Comparison of ENCODE assay signal across 1 cellular context in genomic region chr9:127450831-127451680, GRCh38.
TF ChIP-seq lines count a peak whose summit lies in the region.

LRSAM1 (plus strand) TSS chr9:127451510; CDS start chr9:127454528, 3,018 bp downstream.
RPL12 (minus strand) TSS chr9:127451406; CDS start chr9:127451317, 89 bp downstream.

TF ChIP-seq in HepG2, 621 proteins besides CTCF, POLR2A, EP300 and RAD21 (continued from another document and continues in another):
- peak; percentile 28; the same call in 1 of the 2 replicates for TF ChIP-seq PRDM10 (CRISPR knock-in tag; IDR thresholded peaks at IDR 0.05; ENCODE audit: low read depth)
- no peak for TF ChIP-seq SRSF4 (IDR thresholded peaks at IDR 0.05; ENCODE audit: low read depth, low read length, poor library complexity, severe bottlenecking)
- TF ChIP-seq ZNF281 (CRISPR knock-in tag; IDR thresholded peaks at IDR 0.05; ENCODE audit: borderline replicate concordance) = peak; percentile 25; the same call in 1 of the 2 replicates
- TF ChIP-seq KMT2A (CRISPR knock-in tag; IDR thresholded peaks at IDR 0.05) = peak; percentile 90
- TF ChIP-seq ZNF326 (CRISPR knock-in tag; IDR thresholded peaks at IDR 0.05; ENCODE audit: borderline replicate concordance) = no peak
- 0 out of 2 replicates have a peak, but pooled peaks have one; percentile 14 for TF ChIP-seq ZNF317 (CRISPR knock-in tag; IDR thresholded peaks at IDR 0.05)
- TF ChIP-seq ZNF33A (CRISPR knock-in tag; IDR thresholded peaks at IDR 0.05; ENCODE audit: borderline replicate concordance) = no peak
- no peak for TF ChIP-seq ZNF12 (CRISPR knock-in tag; IDR thresholded peaks at IDR 0.05)
- no peak for TF ChIP-seq HNRNPUL1 (IDR thresholded peaks at IDR 0.05; ENCODE audit: low read depth, low read length)
- no peak; the same call in 1 of the 2 replicates for TF ChIP-seq SAFB2 (CRISPR knock-in tag; IDR thresholded peaks at IDR 0.05; ENCODE audit: borderline replicate concordance, low read depth)
- peak; percentile 97 for TF ChIP-seq DMAP1 (CRISPR knock-in tag; IDR thresholded peaks at IDR 0.05)
- TF ChIP-seq ZNF644 (CRISPR knock-in tag; IDR thresholded peaks at IDR 0.05; ENCODE audit: low read depth) = no peak
- TF ChIP-seq TFAP4 (IDR thresholded peaks at IDR 0.05; ENCODE audit: borderline replicate concordance, low read depth) = peak; percentile 27; the same call in 1 of the 2 replicates
- no peak for TF ChIP-seq RFX3 (CRISPR knock-in tag; IDR thresholded peaks at IDR 0.05)
- TF ChIP-seq ZNF451 (CRISPR knock-in tag; IDR thresholded peaks at IDR 0.05) = peak; percentile 48; the same call in 1 of the 2 replicates
- peak; percentile 84 for TF ChIP-seq TBL1XR1 (IDR thresholded peaks at IDR 0.05; ENCODE audit: borderline replicate concordance, low read length, partially characterized antibody)
- TF ChIP-seq GFI1 (CRISPR knock-in tag; IDR thresholded peaks at IDR 0.05; ENCODE audit: borderline replicate concordance) = peak; percentile 30; the same call in 1 of the 2 replicates
- peak; percentile 90 for TF ChIP-seq SP4 (CRISPR knock-in tag; IDR thresholded peaks at IDR 0.05)
- peak; percentile 67; the same call in 1 of the 2 replicates for TF ChIP-seq ZSCAN31 (CRISPR knock-in tag; IDR thresholded peaks at IDR 0.05; ENCODE audit: low read depth)
- TF ChIP-seq ZNF276 (CRISPR knock-in tag; IDR thresholded peaks at IDR 0.05; ENCODE audit: low read depth) = peak; percentile 61
- no peak for TF ChIP-seq KDM4B (CRISPR knock-in tag; IDR thresholded peaks at IDR 0.05)
- TF ChIP-seq GLMP (CRISPR knock-in tag; IDR thresholded peaks at IDR 0.05; ENCODE audit: borderline replicate concordance) = no peak
- peak; percentile 60; the same call in 1 of the 2 replicates for TF ChIP-seq ZNF879 (CRISPR knock-in tag; IDR thresholded peaks at IDR 0.05)
- peak; percentile 94 for TF ChIP-seq MEIS2 (CRISPR knock-in tag; IDR thresholded peaks at IDR 0.05)
- peak; percentile 98 for TF ChIP-seq ZMYM4 (CRISPR knock-in tag; IDR thresholded peaks at IDR 0.05)
- peak; percentile 58; the same call in 1 of the 2 replicates for TF ChIP-seq CBX5 (CRISPR knock-in tag; IDR thresholded peaks at IDR 0.05; ENCODE audit: borderline replicate concordance)
- no peak for TF ChIP-seq GPN1 (CRISPR knock-in tag; IDR thresholded peaks at IDR 0.05; ENCODE audit: borderline replicate concordance)
- peak; percentile 98 for TF ChIP-seq CHD2 (IDR thresholded peaks at IDR 0.05; ENCODE audit: low read depth, low read length)
- TF ChIP-seq NFYC (CRISPR knock-in tag; IDR thresholded peaks at IDR 0.05) = peak; percentile 54
- no peak for TF ChIP-seq JUND (CRISPR knock-in tag; IDR thresholded peaks at IDR 0.05)
- no peak for TF ChIP-seq ZBTB40 (IDR thresholded peaks at IDR 0.05)
- peak; percentile 81 for TF ChIP-seq ZBTB40 (CRISPR knock-in tag; IDR thresholded peaks at IDR 0.05)
- TF ChIP-seq PATZ1 (CRISPR knock-in tag; IDR thresholded peaks at IDR 0.05) = peak; percentile 58; the same call in 1 of the 2 replicates
- peak; percentile 55; the same call in 1 of the 2 replicates for TF ChIP-seq ZNF607 (CRISPR knock-in tag; IDR thresholded peaks at IDR 0.05; ENCODE audit: borderline replicate concordance)
